Comparison of ENCODE assay signal across 15 cellular contexts in genomic region chr12:126093911-126094310, GRCh38.
A peak's percentile ranks its signal among the peaks of the same experiment; 100 is the strongest.
DNase-seq lines count a peak whose midpoint lies in the region; TF ChIP-seq lines count a peak whose summit lies in the region.
"Had no signal": no experiment of that assay in that cellular context is flagged by ENCODE, and none has a peak within 500 bp of the region (broad histone marks: within the 10 kb centered on the region; RNA-seq: fewer than 3 reads in every experiment).

No MANE protein-coding gene starts in this region.

- H3K4me1 Mint-ChIP-seq in endodermal cell (peaks cover 2% of the 10 kb centered on the region), neural crest cell (no peaks in the 10 kb centered on the region), mesothelial cell of epicardium (no peaks in the 10 kb centered on the region)
- H3K4me1 Mint-ChIP-seq: activated naive CD8-positive, alpha-beta T cell treated with anti-CD3 and anti-CD28 coated beads for 36 hours had no signal

- no peaks in the 10 kb centered on the region for H4K20me1 ChIP-seq in Karpas-422 (ENCODE audit: insufficient read depth, low read depth, low read length)

- H3K79me2 ChIP-seq in Karpas-422 (ENCODE audit: low read length) = no peaks in the 10 kb centered on the region

- H3K9ac ChIP-seq in endodermal cell (ENCODE audit: extremely low read depth, low read length, poor library complexity, severe bottlenecking) = no peak overlapping the region
- no peak overlapping the region for H3K9ac ChIP-seq in Karpas-422 (ENCODE audit: low read length)

- no peaks in the 10 kb centered on the region for H3K9me2 ChIP-seq in Karpas-422 (replicated peaks; ENCODE audit: insufficient read depth, low read length)

- no peaks in the 10 kb centered on the region for H3K36me3 ChIP-seq in endodermal cell (ENCODE audit: control insufficient read depth, insufficient read depth, low read length)
- no peaks in the 10 kb centered on the region for H3K36me3 ChIP-seq in Karpas-422 (ENCODE audit: insufficient read depth, low read length)
- H3K36me3 ChIP-seq: prostate gland had no signal

- H3K9me3 Mint-ChIP-seq in endodermal cell (peaks cover 5% of the 10 kb centered on the region), neural crest cell (peaks cover 7% of the 10 kb centered on the region), mesothelial cell of epicardium (peaks cover 25% of the 10 kb centered on the region)

- H3K4me2 ChIP-seq in Karpas-422 (ENCODE audit: low read depth, low read length, poor library complexity, severe bottlenecking) = no peak overlapping the region

- H3K36me3 Mint-ChIP-seq in endodermal cell (ENCODE audit: low read depth) (no peaks in the 10 kb centered on the region), neural crest cell (ENCODE audit: low read depth) (no peaks in the 10 kb centered on the region), mesothelial cell of epicardium (no peaks in the 10 kb centered on the region)
- H3K36me3 Mint-ChIP-seq: activated naive CD8-positive, alpha-beta T cell treated with anti-CD3 and anti-CD28 coated beads for 36 hours had no signal

- peak; percentile 38 for DNase-seq in H4 (ENCODE audit: low spot score)
- peak; percentile 1 for DNase-seq in NCI-H82 treated with DMSO at 0.1 percent for 48 hours (lab: John Stamatoyannopoulos, UW; ENCODE audit: unreplicated experiment)
- DNase-seq in endodermal cell = peak; percentile 87
- peak; percentile 15 for DNase-seq in neural crest cell (ENCODE audit: low read depth, low spot score)
- no peak for DNase-seq in mesothelial cell of epicardium (ENCODE audit: low spot score in 2 of 2, unreplicated experiment in 2 of 2)
- no peak for DNase-seq in Karpas-422
- no peak for DNase-seq in COLO829 (ENCODE audit: low spot score)
- DNase-seq: activated CD8-positive, alpha-beta T cell treated with anti-CD3 and anti-CD28 coated beads, Interleukin-2, amount 10 ng/mL, durations not matched to agents 7 days and 5 days; activated naive CD8-positive, alpha-beta T cell treated with anti-CD3 and anti-CD28 coated beads for 36 hours; COR-L47; mammary epithelial cell; stimulated activated CD4-positive, alpha-beta T cell treated with anti-CD3 and anti-CD28 coated beads, Interleukin-4, amount 100 ng/mL, for 1 hour; stimulated activated naive CD8-positive, alpha-beta T cell treated with anti-CD3 and anti-CD28 coated beads, Interleukin-15, Interleukin-2, amounts not matched to agents 100 U/mL and 50 U/mL, for 24 hours had no signal

- no peak overlapping the region for H3K4me3 ChIP-seq in endodermal cell (ENCODE audit: low read length)
- H3K4me3 ChIP-seq in Karpas-422 (ENCODE audit: low read length) = no peak overlapping the region
- H3K4me3 ChIP-seq: prostate gland had no signal

- no peak overlapping the region for H3K27ac Mint-ChIP-seq in endodermal cell
- no peak overlapping the region for H3K27ac Mint-ChIP-seq in neural crest cell (ENCODE audit: unreplicated experiment)
- H3K27ac Mint-ChIP-seq in mesothelial cell of epicardium = no peak overlapping the region
- H3K27ac Mint-ChIP-seq: activated CD8-positive, alpha-beta T cell treated with anti-CD3 and anti-CD28 coated beads, Interleukin-2, amount 10 ng/mL, durations not matched to agents 7 days and 5 days; activated naive CD8-positive, alpha-beta T cell treated with anti-CD3 and anti-CD28 coated beads for 36 hours; T-helper 1 cell treated with Interleukin-12 subunit alpha and Interleukin-12 subunit beta and Interleukin-4 antibody, amounts not matched to agents 30 μg/mL and 1 μg/mL, for 36 hours had no signal

- H3K4me1 ChIP-seq in endodermal cell (ENCODE audit: control insufficient read depth, insufficient read depth, low read length) (no peaks in the 10 kb centered on the region), Karpas-422 (ENCODE audit: low read length) (no peaks in the 10 kb centered on the region)
- H3K4me1 ChIP-seq: prostate gland had no signal

- WGBS in endodermal cell (ENCODE audit: insufficient coverage in 1 of 2, insufficient read length in 1 of 2), 2 experiments = 71% methylated on average over 1 of the region's 1 CpG; no CpG with 5 or more reads in 1 of the 2 experiments

- no peaks in the 10 kb centered on the region for H3K27me3 ChIP-seq in endodermal cell (ENCODE audit: control insufficient read depth, insufficient read depth, low read length, poor library complexity, severe bottlenecking)
- H3K27me3 ChIP-seq in Karpas-422 (ENCODE audit: low read length) = no peaks in the 10 kb centered on the region

- H3K4me3 Mint-ChIP-seq in endodermal cell = no peak overlapping the region
- H3K4me3 Mint-ChIP-seq in neural crest cell = no peak overlapping the region
- no peak overlapping the region for H3K4me3 Mint-ChIP-seq in mesothelial cell of epicardium
- H3K4me3 Mint-ChIP-seq: activated CD8-positive, alpha-beta T cell treated with anti-CD3 and anti-CD28 coated beads, Interleukin-2, amount 10 ng/mL, durations not matched to agents 7 days and 5 days; activated naive CD8-positive, alpha-beta T cell treated with anti-CD3 and anti-CD28 coated beads for 36 hours; T-helper 1 cell treated with Interleukin-12 subunit alpha and Interleukin-12 subunit beta and Interleukin-4 antibody, amounts not matched to agents 30 μg/mL and 1 μg/mL, for 36 hours had no signal

- H3K27me3 Mint-ChIP-seq in endodermal cell (ENCODE audit: insufficient read depth) (peaks cover 54% of the 10 kb centered on the region), neural crest cell (ENCODE audit: low read depth) (peaks cover 3% of the 10 kb centered on the region), mesothelial cell of epicardium (ENCODE audit: low read depth) (no peaks in the 10 kb centered on the region)
- H3K27me3 Mint-ChIP-seq: activated naive CD8-positive, alpha-beta T cell treated with anti-CD3 and anti-CD28 coated beads for 36 hours had no signal

- no peak for TF ChIP-seq CTCF in endodermal cell (conservative IDR thresholded peaks at IDR 0.05)
- no peak for TF ChIP-seq CTCF in neural crest cell (conservative IDR thresholded peaks at IDR 0.05)
- TF ChIP-seq CTCF in mesothelial cell of epicardium (IDR thresholded peaks at IDR 0.05; ENCODE audit: unreplicated experiment) = no peak

- H3K27ac ChIP-seq in endodermal cell (ENCODE audit: low read depth, low read length) (no peak overlapping the region), Karpas-422 (ENCODE audit: low read length) (no peak overlapping the region)
- H3K27ac ChIP-seq: prostate gland had no signal

- H3K9me3 ChIP-seq in endodermal cell (ENCODE audit: control insufficient read depth, low read length) = peaks cover 19% of the 10 kb centered on the region
- peaks cover 15% of the 10 kb centered on the region for H3K9me3 ChIP-seq in Karpas-422 (ENCODE audit: low read length)
- H3K9me3 ChIP-seq: prostate gland had no signal

- no peak overlapping the region for H2AFZ ChIP-seq in Karpas-422 (ENCODE audit: low read length)

Comparison
In these comparisons a context has a peak if more than half of its experiments do, and no peak if none do; other contexts are left out.
1. DNase-seq: peak in H4 (single experiment), NCI-H82 treated with DMSO at 0.1 percent for 48 hours (single experiment), endodermal cell (single experiment) and neural crest cell (single experiment); none in mesothelial cell of epicardium (0 of 2), Karpas-422 (single experiment) and COLO829 (single experiment).